Comparison of ENCODE assay signal across 28 cellular contexts in the genomic region with DNA sequence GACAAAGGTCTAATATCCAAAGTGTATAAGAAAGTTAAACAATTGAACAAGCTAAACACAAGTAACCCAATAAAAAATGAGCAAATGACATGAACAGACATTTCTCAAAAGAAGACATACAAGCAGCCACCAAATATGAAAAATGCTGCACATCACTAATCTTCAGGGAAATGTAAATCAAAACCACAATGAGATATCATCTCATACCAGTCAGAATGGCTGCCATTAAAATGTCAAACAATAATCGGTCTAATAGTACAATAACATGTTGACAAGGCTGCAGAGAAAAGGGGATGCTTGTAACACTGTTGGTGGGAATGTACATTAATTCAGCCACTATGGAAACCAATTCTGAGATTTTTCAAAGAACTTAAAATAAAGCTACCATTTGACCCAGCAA.
"Had no signal": no experiment of that assay in that cellular context is flagged by ENCODE, and none has a peak within 500 bp of the region (broad histone marks: within the 10 kb centered on the region; RNA-seq: fewer than 3 reads in every experiment).

No MANE protein-coding gene starts in this region.

- ATAC-seq: effector memory CD8-positive, alpha-beta T cell; esophagus mucosa; foreskin keratinocyte; gastrocnemius medialis; gastroesophageal sphincter; heart left ventricle; heart right ventricle had no signal

- H3K36me3 ChIP-seq: colonic mucosa, gastrocnemius medialis had no signal

- H3K27ac ChIP-seq: colonic mucosa, coronary artery, dorsolateral prefrontal cortex, epithelial cell of prostate, esophagus muscularis mucosa, esophagus squamous epithelium, foreskin keratinocyte, gastrocnemius medialis, gastroesophageal sphincter, heart left ventricle, heart right ventricle had no signal

- H3K9me3 ChIP-seq: colonic mucosa had no signal

- DNase-seq: colonic mucosa; cortex of kidney; dermis blood vessel endothelial cell; dorsolateral prefrontal cortex; effector CD4-positive, alpha-beta T cell; effector CD8-positive, alpha-beta T cell; effector memory CD4-positive, alpha-beta T cell; effector memory CD8-positive, alpha-beta T cell; endodermal cell; erythroblast; esophagus squamous epithelium; foreskin fibroblast; foreskin keratinocyte; foreskin melanocyte; gastrocnemius medialis; glutamatergic neuron; head of caudate nucleus; heart left ventricle; heart right ventricle had no signal

- FAIRE-seq: colon, endometrium, endothelial cell of umbilical vein, frontal cortex had no signal

- H3K4me3 ChIP-seq: colonic mucosa, coronary artery, dorsolateral prefrontal cortex, esophagus muscularis mucosa, esophagus squamous epithelium, gastrocnemius medialis, gastroesophageal sphincter, heart left ventricle, heart right ventricle had no signal

- H3K4me1 ChIP-seq: colonic mucosa, esophagus muscularis mucosa, esophagus squamous epithelium, foreskin keratinocyte, gastrocnemius medialis, gastroesophageal sphincter, heart left ventricle, heart right ventricle had no signal

- H3K27me3 ChIP-seq: colonic mucosa, dorsolateral prefrontal cortex, esophagus muscularis mucosa, esophagus squamous epithelium, foreskin keratinocyte, gastrocnemius medialis, gastroesophageal sphincter, heart left ventricle, heart right ventricle had no signal
